24 cellular contexts compared by ENCODE assay signal in genomic region chr12:78143717-78144116, GRCh38.
"Had no signal": no experiment of that assay in that cellular context is flagged by ENCODE, and none has a peak within 500 bp of the region (broad histone marks: within the 10 kb centered on the region; RNA-seq: fewer than 3 reads in every experiment).

No MANE protein-coding gene starts in this region.

- DNase-seq: IMR-90; Karpas-422; KG1; MG63; NCI-H1105; NCI-H1417; NCI-H1436 treated with DMSO at 0.1 percent for 48 hours; NCI-H1694; NCI-H187 treated with DMSO at 0.1 percent for 48 hours; NCI-H2029 treated with DMSO at 0.1 percent for 48 hours; NCI-H345; NCI-H446 treated with DMSO at 0.1 percent for 48 hours; NCI-H510A treated with DMSO at 0.1 percent for 48 hours; NCI-H526; NCI-H748 treated with DMSO at 0.1 percent for 48 hours; NK-92 treated with Interleukin-12 subunit alpha and Interleukin-12 subunit beta, amount 100 ng/mL, for 24 hours; PC-3; SHP77 treated with DMSO at 0.1 percent for 48 hours; SJCRH30; T-helper 2 cell had no signal

- H3K4me3 ChIP-seq: MG63, SJCRH30, SK-N-MC had no signal

- H3K27me3 ChIP-seq: MG63, SJCRH30 had no signal

- H3K4me1 ChIP-seq: SJCRH30 had no signal

- ATAC-seq: HepG2, Panc1, PC-3, Right ventricle myocardium inferior had no signal

- H3K9me3 ChIP-seq: MG63, SJCRH30 had no signal

- H3K36me3 ChIP-seq: MG63, SJCRH30 had no signal

- H3K27ac ChIP-seq: SJCRH30, SK-N-MC had no signal
